8 cellular contexts compared by ENCODE assay signal in genomic region chrX:77899081-77899828, GRCh38. TPM values are rescaled to one million over a fixed set of nuclear protein-coding genes. Genes with fewer than 3 reads are reported as not detected.
DNase-seq lines count a peak whose midpoint lies in the region; ATAC-seq and TF ChIP-seq lines count a peak whose summit lies in the region.

TSS of gene COX7B (plus strand) at chrX:77899468. CDS start at chrX:77899554, 86 bp downstream.

- H3K9me3 ChIP-seq in HUES48 (ENCODE audit: control insufficient read depth, insufficient read depth, low read length) (peaks cover 27% of the 10 kb centered on the region), NT2/D1 (ENCODE audit: insufficient read depth, low read length) (no peaks in the 10 kb centered on the region)

- no peaks in the 10 kb centered on the region for H3K9me3 Mint-ChIP-seq in endothelial cell (ENCODE audit: unreplicated experiment)

- peak within 1 kb of the TSS; percentile 89 for H3K9ac ChIP-seq in HUES48 (ENCODE audit: low read depth, low read length)
- H3K9ac ChIP-seq in NT2/D1 (ENCODE audit: insufficient read length, low read depth), result peak within 1 kb of the TSS; percentile 89

- peak; percentile 96 for DNase-seq in DMS 273 treated with DMSO at 0.1 percent for 48 hours (lab: John Stamatoyannopoulos, UW)
- peak; percentile 91 for DNase-seq in NT2/D1 (ENCODE audit: low read depth, low spot score)
- DNase-seq in activated CD8-positive, alpha-beta memory T cell treated with anti-CD3 and anti-CD28 coated beads, Interleukin-2, amount 50 U/mL, for 24 hours (ENCODE audit: extremely low read depth), result peak; percentile 18
- DNase-seq in endothelial cell (ENCODE audit: low spot score), result peak; percentile 56
- no peak for DNase-seq in mesenteric fat pad (ENCODE audit: low spot score)
- DNase-seq in stimulated activated CD8-positive, alpha-beta memory T cell treated with anti-CD3 and anti-CD28 coated beads, Interleukin-7, amount 100 ng/mL, for 1 hour (ENCODE audit: low read depth in 2 of 2), result peak; percentile 9 to 22

- peaks cover 2% of the 10 kb centered on the region for H3K27me3 Mint-ChIP-seq in endothelial cell (ENCODE audit: unreplicated experiment)

- peak within 1 kb of the TSS; percentile 98 for H3K4me3 Mint-ChIP-seq in endothelial cell (ENCODE audit: unreplicated experiment)

- no peaks in the 10 kb centered on the region for H3K27me3 ChIP-seq in HUES48 (ENCODE audit: control insufficient read depth, insufficient read depth, low read length)
- H3K27me3 ChIP-seq in NT2/D1 (ENCODE audit: insufficient read depth, insufficient read length), result no peaks in the 10 kb centered on the region

- peak; percentile 61 for ATAC-seq in GM21423 (IDR thresholded peaks at IDR 0.05; ENCODE audit: unreplicated experiment)

- H3K36me3 Mint-ChIP-seq in endothelial cell (ENCODE audit: low read depth, unreplicated experiment), result no peaks in the 10 kb centered on the region

- H3K27ac Mint-ChIP-seq in endothelial cell (ENCODE audit: unreplicated experiment), result peak within 1 kb of the TSS; percentile 98

- H3K4me1 ChIP-seq in HUES48 (ENCODE audit: control insufficient read depth, insufficient read depth, low read length), result no peaks in the 10 kb centered on the region
- H3K4me1 ChIP-seq in NT2/D1 (ENCODE audit: insufficient read depth, insufficient read length), result no peaks in the 10 kb centered on the region

- H3K4me3 ChIP-seq in HUES48 (ENCODE audit: low read depth, low read length) (peak within 1 kb of the TSS; percentile 94), NT2/D1 (ENCODE audit: insufficient read length, low read depth) (peak within 1 kb of the TSS; percentile 88)

- peaks cover 20% of the 10 kb centered on the region for H3K36me3 ChIP-seq in HUES48 (ENCODE audit: control insufficient read depth, insufficient read depth, low read length)
- H3K36me3 ChIP-seq in NT2/D1 (ENCODE audit: insufficient read depth, insufficient read length, low read length), result peaks cover 31% of the 10 kb centered on the region

- H3K27ac ChIP-seq in HUES48 (ENCODE audit: low read depth, low read length), result peak within 1 kb of the TSS; percentile 94

- no peak for TF ChIP-seq CTCF in endothelial cell (IDR thresholded peaks at IDR 0.05; ENCODE audit: unreplicated experiment)

- H3K4me1 Mint-ChIP-seq in endothelial cell (ENCODE audit: unreplicated experiment), result peaks cover 8% of the 10 kb centered on the region

RNA-seq across cellular contexts. Expression of gene COX7B, which starts in this region (rescaled TPM):
- total RNA-seq in endothelial cell (ENCODE audit: unreplicated experiment) (155 TPM), mesenteric fat pad (225 TPM)
